Comparison of ENCODE assay signal across 29 cellular contexts in genomic region chr6:127255286-127255685, GRCh38.
"Had no signal": no experiment of that assay in that cellular context is flagged by ENCODE, and none has a peak within 500 bp of the region (broad histone marks: within the 10 kb centered on the region; RNA-seq: fewer than 3 reads in every experiment).

No MANE protein-coding gene starts in this region.

- H3K27ac Mint-ChIP-seq: natural killer cell; nephron; neural progenitor cell; progenitor cell of endocrine pancreas; stimulated activated memory B cell treated with anti-CD40 and anti-IgM and Interleukin-4, amounts not matched to agents 10 μg/mL and 1 μg/mL and 100 μg/mL, for 72 hours; stimulated activated naive CD8-positive, alpha-beta T cell treated with anti-CD3 and anti-CD28 coated beads, Interleukin-15, Interleukin-2, amounts not matched to agents 100 ng/mL and 50 ng/mL, for 24 hours had no signal

- FAIRE-seq: urothelium cell line had no signal

- ATAC-seq: natural killer cell; psoas muscle; right cardiac atrium; sciatic nerve; stimulated activated memory B cell treated with anti-CD40 and anti-IgM and Interleukin-4, amounts not matched to agents 10 μg/mL and 1 μg/mL and 100 μg/mL, for 72 hours had no signal

- H3K4me1 Mint-ChIP-seq: natural killer cell; nephron; neural progenitor cell; stimulated activated memory B cell treated with anti-CD40 and anti-IgM and Interleukin-4, amounts not matched to agents 10 μg/mL and 1 μg/mL and 100 μg/mL, for 72 hours had no signal

- H3K9me3 Mint-ChIP-seq: natural killer cell; nephron; neural progenitor cell; stimulated activated memory B cell treated with anti-CD40 and anti-IgM and Interleukin-4, amounts not matched to agents 10 μg/mL and 1 μg/mL and 100 μg/mL, for 72 hours; stimulated activated naive CD8-positive, alpha-beta T cell treated with anti-CD3 and anti-CD28 coated beads, Interleukin-15, Interleukin-2, amounts not matched to agents 100 ng/mL and 50 ng/mL, for 24 hours had no signal

- H3K27me3 ChIP-seq: neural progenitor cell, ovary, spleen, stomach, thyroid gland, tibial nerve, upper lobe of left lung, vagina had no signal

- H2AFZ ChIP-seq: neural progenitor cell, parathyroid adenoma had no signal

- DNase-seq: natural killer cell; occipital lobe; ovary; psoas muscle; right cardiac atrium; spleen; stimulated activated CD4-positive, alpha-beta T cell treated with anti-CD3 and anti-CD28 coated beads, Interleukin-12 subunit alpha, Interleukin-12 subunit beta, amount 100 ng/mL, for 4 hours; stimulated activated CD4-positive, alpha-beta T cell treated with anti-CD3 and anti-CD28 coated beads, Interleukin-1b, Interleukin-23, amount 100 ng/mL, for 48 hours; stimulated activated CD4-positive, alpha-beta T cell treated with anti-CD3 and anti-CD28 coated beads, Interleukin-4, amount 100 ng/mL, for 1 hour; stimulated activated CD4-positive, alpha-beta T cell treated with anti-CD3 and anti-CD28 coated beads, Interleukin-4, amount 100 ng/mL, for 4 hours; stimulated activated CD8-positive, alpha-beta memory T cell treated with anti-CD3 and anti-CD28 coated beads, Interleukin-4, amount 100 ng/mL, for 48 hours; stimulated activated naive CD4-positive, alpha-beta T cell treated with Interleukin-2 at 50 U/mL for 16 hours; stomach; thyroid gland; trophoblast cell; upper lobe of left lung had no signal

- H3K27me3 Mint-ChIP-seq: stimulated activated memory B cell treated with anti-CD40 and anti-IgM and Interleukin-4, amounts not matched to agents 10 μg/mL and 1 μg/mL and 100 μg/mL, for 72 hours had no signal

- H3K4me2 ChIP-seq: neural progenitor cell, smooth muscle cell had no signal

- H3K79me2 ChIP-seq: parathyroid adenoma had no signal

- H3K9me3 ChIP-seq: ovary, psoas muscle, spleen, stomach, thoracic aorta, thyroid gland, tibial nerve, upper lobe of left lung, vagina had no signal

- H3K4me3 Mint-ChIP-seq: natural killer cell; nephron; neural progenitor cell; stimulated activated memory B cell treated with anti-CD40 and anti-IgM and Interleukin-4, amounts not matched to agents 10 μg/mL and 1 μg/mL and 100 μg/mL, for 72 hours; stimulated activated naive CD8-positive, alpha-beta T cell treated with anti-CD3 and anti-CD28 coated beads, Interleukin-15, Interleukin-2, amounts not matched to agents 100 ng/mL and 50 ng/mL, for 24 hours had no signal

- H3K36me3 ChIP-seq: ovary, spleen, stomach, thoracic aorta, thyroid gland, tibial nerve, upper lobe of left lung, vagina had no signal

- H3K27ac ChIP-seq: neural progenitor cell, ovary, parathyroid adenoma, psoas muscle, skin epidermis, spleen, stomach, thoracic aorta, thyroid gland, tibial nerve, upper lobe of left lung, vagina had no signal

- H3K36me3 Mint-ChIP-seq: natural killer cell; neural progenitor cell; stimulated activated memory B cell treated with anti-CD40 and anti-IgM and Interleukin-4, amounts not matched to agents 10 μg/mL and 1 μg/mL and 100 μg/mL, for 72 hours had no signal

- H3K9ac ChIP-seq: neural progenitor cell, parathyroid adenoma had no signal

- H3K4me3 ChIP-seq: neural progenitor cell, ovary, psoas muscle, skin epidermis, smooth muscle cell, spleen, stomach, thoracic aorta, thyroid gland, tibial nerve, upper lobe of left lung, vagina had no signal

- H3K4me1 ChIP-seq: neural progenitor cell, parathyroid adenoma, psoas muscle, spleen, stomach, thyroid gland, tibial nerve, upper lobe of left lung, vagina had no signal
